1 cellular context compared by ENCODE assay signal in the genomic region with DNA sequence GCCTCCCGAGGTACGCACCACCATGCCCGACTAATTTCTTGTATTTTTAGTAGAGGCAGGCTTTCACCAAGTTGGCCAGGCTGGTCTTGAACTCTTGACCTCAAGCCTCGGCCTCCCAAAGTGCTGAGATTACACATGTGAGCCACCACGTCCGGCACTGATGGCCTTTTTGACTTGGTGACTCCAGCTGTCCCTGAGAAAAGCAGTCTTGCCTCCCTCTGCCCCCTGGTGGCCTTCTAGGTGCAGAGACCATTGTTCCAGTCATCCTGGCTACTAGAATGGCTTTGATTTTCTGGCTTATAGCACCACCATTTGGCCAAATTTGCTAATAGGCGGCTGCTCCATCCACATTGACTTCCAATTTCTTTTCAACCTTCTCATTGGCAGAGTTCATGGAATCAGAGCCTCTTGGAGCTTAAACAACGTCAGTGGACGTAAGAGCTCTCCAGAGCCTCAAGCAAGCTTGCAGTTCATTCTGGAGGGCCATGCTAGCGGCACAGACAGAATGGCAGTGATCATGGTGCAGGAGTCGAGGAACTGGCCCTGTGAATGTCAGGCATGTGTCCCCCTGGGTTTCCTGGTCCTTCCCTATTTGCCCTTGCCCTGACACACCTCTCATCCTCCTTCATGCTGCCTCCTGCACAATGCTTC.
A peak's percentile ranks its signal among the peaks of the same experiment; 100 is the strongest.
TF ChIP-seq lines count a peak whose summit lies in the region.

No MANE protein-coding gene starts in this region.

TF ChIP-seq in K562, 482 proteins besides CTCF, POLR2A, EP300 and RAD21 (continued from another document and continues in another):
- TF ChIP-seq MNT (conservative IDR thresholded peaks at IDR 0.05) (0 out of 4 replicates have a peak, but pooled peaks of 1 of the 2 experiments have one; percentile 41), ZNF24 (IDR thresholded peaks at IDR 0.05) (peak; percentile 55; the same call in 1 of the 2 replicates), YBX1 (IDR thresholded peaks at IDR 0.05) (no peak), ZNF507 (tag; conservative IDR thresholded peaks at IDR 0.05) (no peak), POLR2H (tag; IDR thresholded peaks at IDR 0.05; ENCODE audit: low read depth) (no peak), FOSL1 (tag; conservative IDR thresholded peaks at IDR 0.05) (peak; percentile 31; the same call in 1 of the 2 replicates), ZNF121 (CRISPR knock-in tag; conservative IDR thresholded peaks at IDR 0.05) (peak; percentile 98), KLF1 (tag; IDR thresholded peaks at IDR 0.05) (no peak), CSDE1 (IDR thresholded peaks at IDR 0.05) (no peak), THRAP3 (IDR thresholded peaks at IDR 0.05; ENCODE audit: borderline replicate concordance) (no peak), MCM5 (IDR thresholded peaks at IDR 0.05; ENCODE audit: low read depth) (no peak), IFI16 (CRISPR knock-in tag; IDR thresholded peaks at IDR 0.05) (no peak), PPARD (CRISPR knock-in tag; IDR thresholded peaks at IDR 0.05) (no peak), PRPF4 (IDR thresholded peaks at IDR 0.05; ENCODE audit: insufficient read depth, low read depth, low read length, poor library complexity, severe bottlenecking) (no peak), L3MBTL2 (IDR thresholded peaks at IDR 0.05) (peak; percentile 60; the same call in 1 of the 2 replicates), WHSC1 (IDR thresholded peaks at IDR 0.05; ENCODE audit: low read length) (no peak), DACH1 (IDR thresholded peaks at IDR 0.05; ENCODE audit: partially characterized antibody) (peak; percentile 46), ZBTB49 (CRISPR knock-in tag; IDR thresholded peaks at IDR 0.05; ENCODE audit: borderline replicate concordance) (no peak), NCOA2 (IDR thresholded peaks at IDR 0.05; ENCODE audit: partially characterized antibody in 2 of 2) (no peak), RB1 (IDR thresholded peaks at IDR 0.05; ENCODE audit: low read depth) (peak; percentile 65; the same call in 1 of the 2 replicates), MYBL2 (IDR thresholded peaks at IDR 0.05; ENCODE audit: low read depth) (no peak), MYBL2 (CRISPR knock-in tag; IDR thresholded peaks at IDR 0.05; ENCODE audit: borderline replicate concordance) (no peak), ZKSCAN3 (CRISPR knock-in tag; IDR thresholded peaks at IDR 0.05) (no peak), THRA (IDR thresholded peaks at IDR 0.05) (no peak), SMARCA5 (IDR thresholded peaks at IDR 0.05) (no peak), STAG1 (CRISPR knock-in tag; IDR thresholded peaks at IDR 0.05; ENCODE audit: borderline replicate concordance) (peak; percentile 98), DPF2 (IDR thresholded peaks at IDR 0.05) (peak; percentile 39; the same call in 1 of the 2 replicates), MBD2 (IDR thresholded peaks at IDR 0.05; ENCODE audit: borderline replicate concordance, low read depth) (no peak), CREB3 (tag; conservative IDR thresholded peaks at IDR 0.05; ENCODE audit: low read depth) (no peak), FOXJ2 (tag; IDR thresholded peaks at IDR 0.05) (no peak), PURB (CRISPR knock-in tag; IDR thresholded peaks at IDR 0.05; ENCODE audit: low read depth) (no peak), SRF (CRISPR knock-in tag; IDR thresholded peaks at IDR 0.05) (no peak; a peak in 1 of 4 replicates), BDP1 (IDR thresholded peaks at IDR 0.05; ENCODE audit: insufficient read depth, insufficient read length) (no peak), FOXP1 (CRISPR knock-in tag; IDR thresholded peaks at IDR 0.05) (no peak), SREBF2 (CRISPR knock-in tag; IDR thresholded peaks at IDR 0.05) (no peak), MEF2A (IDR thresholded peaks at IDR 0.05; ENCODE audit: control insufficient read depth, low read depth, low read length) (no peak), NFIC (IDR thresholded peaks at IDR 0.05) (no peak), HBP1 (CRISPR knock-in tag; IDR thresholded peaks at IDR 0.05) (no peak), E2F6 (IDR thresholded peaks at IDR 0.05; ENCODE audit: borderline replicate concordance in 1 of 2, extremely low read depth in 1 of 2, insufficient read depth in 1 of 2, insufficient read length in 1 of 2, low read depth in 1 of 2, low read length in 1 of 2, poor library complexity in 1 of 2, severe bottlenecking in 1 of 2) (no peak), ZNF274 (IDR thresholded peaks at IDR 0.05; ENCODE audit: borderline replicate concordance, low read depth, low read length) (no peak)
- TF ChIP-seq, protein P1, sequence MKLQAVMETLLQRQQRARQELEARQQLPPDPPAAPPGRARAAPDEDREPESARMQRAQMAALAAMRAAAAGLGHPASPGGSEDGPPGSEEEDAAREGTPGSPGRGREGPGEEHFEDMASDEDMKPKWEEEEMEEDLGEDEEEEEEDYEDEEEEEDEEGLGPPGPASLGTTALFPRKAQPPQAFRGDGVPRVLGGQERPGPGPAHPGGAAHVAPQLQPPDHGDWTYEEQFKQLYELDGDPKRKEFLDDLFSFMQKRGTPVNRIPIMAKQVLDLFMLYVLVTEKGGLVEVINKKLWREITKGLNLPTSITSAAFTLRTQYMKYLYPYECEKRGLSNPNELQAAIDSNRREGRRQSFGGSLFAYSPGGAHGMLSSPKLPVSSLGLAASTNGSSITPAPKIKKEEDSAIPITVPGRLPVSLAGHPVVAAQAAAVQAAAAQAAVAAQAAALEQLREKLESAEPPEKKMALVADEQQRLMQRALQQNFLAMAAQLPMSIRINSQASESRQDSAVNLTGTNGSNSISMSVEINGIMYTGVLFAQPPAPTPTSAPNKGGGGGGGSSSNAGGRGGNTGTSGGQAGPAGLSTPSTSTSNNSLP (IDR thresholded peaks at IDR 0.05; ENCODE audit: borderline replicate concordance, low read depth, low read length) = no peak
- TF ChIP-seq, protein P2, sequence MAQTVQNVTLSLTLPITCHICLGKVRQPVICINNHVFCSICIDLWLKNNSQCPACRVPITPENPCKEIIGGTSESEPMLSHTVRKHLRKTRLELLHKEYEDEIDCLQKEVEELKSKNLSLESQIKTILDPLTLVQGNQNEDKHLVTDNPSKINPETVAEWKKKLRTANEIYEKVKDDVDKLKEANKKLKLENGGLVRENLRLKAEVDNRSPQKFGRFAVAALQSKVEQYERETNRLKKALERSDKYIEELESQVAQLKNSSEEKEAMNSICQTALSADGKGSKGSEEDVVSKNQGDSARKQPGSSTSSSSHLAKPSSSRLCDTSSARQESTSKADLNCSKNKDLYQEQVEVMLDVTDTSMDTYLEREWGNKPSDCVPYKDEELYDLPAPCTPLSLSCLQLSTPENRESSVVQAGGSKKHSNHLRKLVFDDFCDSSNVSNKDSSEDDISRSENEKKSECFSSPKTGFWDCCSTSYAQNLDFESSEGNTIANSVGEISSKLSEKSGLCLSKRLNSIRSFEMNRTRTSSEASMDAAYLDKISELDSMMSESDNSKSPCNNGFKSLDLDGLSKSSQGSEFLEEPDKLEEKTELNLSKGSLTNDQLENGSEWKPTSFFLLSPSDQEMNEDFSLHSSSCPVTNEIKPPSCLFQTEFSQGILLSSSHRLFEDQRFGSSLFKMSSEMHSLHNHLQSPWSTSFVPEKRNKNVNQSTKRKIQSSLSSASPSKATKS (CRISPR knock-in tag; IDR thresholded peaks at IDR 0.05) = no peak
- TF ChIP-seq, protein P3, sequence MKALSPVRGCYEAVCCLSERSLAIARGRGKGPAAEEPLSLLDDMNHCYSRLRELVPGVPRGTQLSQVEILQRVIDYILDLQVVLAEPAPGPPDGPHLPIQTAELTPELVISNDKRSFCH (CRISPR knock-in tag; IDR thresholded peaks at IDR 0.05) = no peak
- TF ChIP-seq, protein P3 (tag; IDR thresholded peaks at IDR 0.05) = no peak
- TF ChIP-seq, protein P4, sequence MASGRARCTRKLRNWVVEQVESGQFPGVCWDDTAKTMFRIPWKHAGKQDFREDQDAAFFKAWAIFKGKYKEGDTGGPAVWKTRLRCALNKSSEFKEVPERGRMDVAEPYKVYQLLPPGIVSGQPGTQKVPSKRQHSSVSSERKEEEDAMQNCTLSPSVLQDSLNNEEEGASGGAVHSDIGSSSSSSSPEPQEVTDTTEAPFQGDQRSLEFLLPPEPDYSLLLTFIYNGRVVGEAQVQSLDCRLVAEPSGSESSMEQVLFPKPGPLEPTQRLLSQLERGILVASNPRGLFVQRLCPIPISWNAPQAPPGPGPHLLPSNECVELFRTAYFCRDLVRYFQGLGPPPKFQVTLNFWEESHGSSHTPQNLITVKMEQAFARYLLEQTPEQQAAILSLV (tag; IDR thresholded peaks at IDR 0.05) = no peak
- TF ChIP-seq, protein P5, sequence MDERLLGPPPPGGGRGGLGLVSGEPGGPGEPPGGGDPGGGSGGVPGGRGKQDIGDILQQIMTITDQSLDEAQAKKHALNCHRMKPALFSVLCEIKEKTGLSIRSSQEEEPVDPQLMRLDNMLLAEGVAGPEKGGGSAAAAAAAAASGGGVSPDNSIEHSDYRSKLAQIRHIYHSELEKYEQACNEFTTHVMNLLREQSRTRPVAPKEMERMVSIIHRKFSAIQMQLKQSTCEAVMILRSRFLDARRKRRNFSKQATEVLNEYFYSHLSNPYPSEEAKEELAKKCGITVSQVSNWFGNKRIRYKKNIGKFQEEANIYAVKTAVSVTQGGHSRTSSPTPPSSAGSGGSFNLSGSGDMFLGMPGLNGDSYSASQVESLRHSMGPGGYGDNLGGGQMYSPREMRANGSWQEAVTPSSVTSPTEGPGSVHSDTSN (CRISPR knock-in tag; IDR thresholded peaks at IDR 0.05; ENCODE audit: low read depth) = no peak
- TF ChIP-seq, protein P5 (tag; conservative IDR thresholded peaks at IDR 0.05; ENCODE audit: low read depth) = no peak
